In genomic region chr2:6216234-6216633, GRCh38 we compare ENCODE assay signal across 29 cellular contexts.
"Had no signal": no experiment of that assay in that cellular context is flagged by ENCODE, and none has a peak within 500 bp of the region (broad histone marks: within the 10 kb centered on the region; RNA-seq: fewer than 3 reads in every experiment).

No MANE protein-coding gene starts in this region.

- H3K4me3 ChIP-seq: colonic mucosa, coronary artery, dorsolateral prefrontal cortex, esophagus muscularis mucosa, esophagus squamous epithelium, gastrocnemius medialis, gastroesophageal sphincter, heart left ventricle, heart right ventricle had no signal

- H3K27me3 Mint-ChIP-seq: dendritic cell treated with granulocyte-macrophage colony-stimulating factor and Interleukin-4, amounts not matched to agents 40 ng/mL and 50 ng/mL, for 4 days; effector memory CD8-positive, alpha-beta T cell had no signal

- H3K4me1 Mint-ChIP-seq: endodermal cell had no signal

- H3K27me3 ChIP-seq: colonic mucosa, esophagus muscularis mucosa, esophagus squamous epithelium, foreskin keratinocyte, gastrocnemius medialis, heart left ventricle, heart right ventricle had no signal

- H3K27ac ChIP-seq: colonic mucosa, coronary artery, dorsolateral prefrontal cortex, epithelial cell of prostate, esophagus muscularis mucosa, esophagus squamous epithelium, foreskin keratinocyte, gastrocnemius medialis, gastroesophageal sphincter, heart left ventricle, heart right ventricle had no signal

- H3K27ac Mint-ChIP-seq: dendritic cell treated with granulocyte-macrophage colony-stimulating factor and Interleukin-4, amounts not matched to agents 40 ng/mL and 50 ng/mL, for 4 days; effector memory CD8-positive, alpha-beta T cell; endodermal cell had no signal

- H3K9me3 Mint-ChIP-seq: endodermal cell had no signal

- H3K4me3 Mint-ChIP-seq: dendritic cell treated with granulocyte-macrophage colony-stimulating factor and Interleukin-4, amounts not matched to agents 40 ng/mL and 50 ng/mL, for 4 days; effector memory CD8-positive, alpha-beta T cell; endodermal cell had no signal

- H3K4me1 ChIP-seq: colonic mucosa, esophagus muscularis mucosa, esophagus squamous epithelium, gastrocnemius medialis, gastroesophageal sphincter, heart left ventricle had no signal

- H3K36me3 ChIP-seq: colonic mucosa, esophagus muscularis mucosa, esophagus squamous epithelium, gastrocnemius medialis, gastroesophageal sphincter, heart left ventricle, heart right ventricle had no signal

- FAIRE-seq: colon, endometrium, endothelial cell of umbilical vein, frontal cortex had no signal

- H3K9me3 ChIP-seq: colonic mucosa, esophagus muscularis mucosa, gastrocnemius medialis, gastroesophageal sphincter, heart left ventricle, heart right ventricle had no signal

- ATAC-seq: effector memory CD8-positive, alpha-beta T cell; esophagus mucosa; foreskin keratinocyte; gastrocnemius medialis; gastroesophageal sphincter; heart left ventricle; heart right ventricle had no signal

- DNase-seq: colonic mucosa; cortex of kidney; dermis blood vessel endothelial cell; dorsolateral prefrontal cortex; effector CD4-positive, alpha-beta T cell; effector CD8-positive, alpha-beta T cell; effector memory CD4-positive, alpha-beta T cell; effector memory CD8-positive, alpha-beta T cell; endodermal cell; erythroblast; esophagus squamous epithelium; foreskin fibroblast; foreskin keratinocyte; foreskin melanocyte; gastrocnemius medialis; glutamatergic neuron; head of caudate nucleus; heart left ventricle; heart right ventricle had no signal
